Comparison of ENCODE assay signal across 12 cellular contexts in genomic region chr1:212638419-212639151, GRCh38. TPM values are rescaled to one million over a fixed set of nuclear protein-coding genes. Genes with fewer than 3 reads are reported as not detected.
A peak's percentile ranks its signal among the peaks of the same experiment; 100 is the strongest.
DNase-seq lines count a peak whose midpoint lies in the region; ATAC-seq and TF ChIP-seq lines count a peak whose summit lies in the region.
"Had no signal": no experiment of that assay in that cellular context is flagged by ENCODE, and none has a peak within 500 bp of the region (broad histone marks: within the 10 kb centered on the region; RNA-seq: fewer than 3 reads in every experiment).

No MANE protein-coding gene starts in this region.

- H3K4me3 ChIP-seq in fibroblast of villous mesenchyme (ENCODE audit: low read depth, low read length) (peak overlapping the region; percentile 26), psoas muscle (peak overlapping the region; percentile 44)
- H3K4me3 ChIP-seq: pancreas had no signal

- 28 to 41% (median 36%) methylated on average over 4 of the region's 4 CpGs for WGBS in psoas muscle, 3 donors

- H3K36me3 Mint-ChIP-seq in CD14-positive monocyte (peaks cover 0 to 3% of the 10 kb centered on the region in 2 donors), T-cell (no peaks in the 10 kb centered on the region)

- no peaks in the 10 kb centered on the region for H3K9me3 ChIP-seq in psoas muscle
- H3K9me3 ChIP-seq: pancreas had no signal

- H3K4me3 Mint-ChIP-seq in CD14-positive monocyte (no peak overlapping the region), T-cell (no peak overlapping the region)
- H3K4me3 Mint-ChIP-seq: activated B cell treated with CpG ODN at 0.5 μM for 24 hours; activated T-helper 1 cell treated with anti-CD3 and anti-CD28 coated beads, Interleukin-12 subunit alpha, Interleukin-12 subunit beta, Interleukin-2, Interleukin-4 antibody, amounts not matched to agents 30 ng/mL and 10 ng/mL and 1 ng/mL, durations not matched to agents 14 hours and 24 hours and 36 hours had no signal

- peaks cover 4 to 17% (median 8%) of the 10 kb centered on the region in 7 donors for H3K9me3 Mint-ChIP-seq in CD14-positive monocyte
- peaks cover 0 to 9% (median 3%) of the 10 kb centered on the region in 3 donors for H3K9me3 Mint-ChIP-seq in T-cell

- H3K27ac Mint-ChIP-seq in CD14-positive monocyte (peak overlapping the region in 4 of 7 donors; percentile 68 to 89 (median 86)), T-cell (no peak overlapping the region)
- H3K27ac Mint-ChIP-seq: activated B cell treated with CpG ODN at 0.5 μM for 24 hours; activated T-helper 1 cell treated with anti-CD3 and anti-CD28 coated beads, Interleukin-12 subunit alpha, Interleukin-12 subunit beta, Interleukin-2, Interleukin-4 antibody, amounts not matched to agents 30 ng/mL and 10 ng/mL and 1 ng/mL, durations not matched to agents 14 hours and 24 hours and 36 hours had no signal

- H3K27me3 Mint-ChIP-seq in CD14-positive monocyte (ENCODE audit: low read depth in 3 of 3) (peaks cover 0 to 2% (median 1%) of the 10 kb centered on the region in 3 donors), T-cell (peaks cover 5 to 22% of the 10 kb centered on the region in 2 donors)

- peak overlapping the region; percentile 68 for H3K27ac ChIP-seq in psoas muscle

- POLR2A ChIA-PET in T-cell (lab: Charles Lee): no interaction called here

- CTCF ChIA-PET in T-cell (lab: Charles Lee): no interaction called here

- peaks cover 51% of the 10 kb centered on the region for H3K4me1 Mint-ChIP-seq in CD14-positive monocyte
- peaks cover 31 to 38% (median 33%) of the 10 kb centered on the region in 3 donors for H3K4me1 Mint-ChIP-seq in T-cell

- ATAC-seq in psoas muscle (peak in 2 of 4 donors; percentile 28 to 38), HG03565 (IDR thresholded peaks at IDR 0.05; ENCODE audit: unreplicated experiment) (no peak), T-cell (replicated peaks in 1 of 4) (no peak), GM21619 (IDR thresholded peaks at IDR 0.05; ENCODE audit: unreplicated experiment) (no peak)
- ATAC-seq: pancreas had no signal

- TF ChIP-seq CTCF in CD14-positive monocyte (IDR thresholded peaks at IDR 0.05) (no peak), fibroblast of villous mesenchyme (IDR thresholded peaks at IDR 0.05; ENCODE audit: insufficient read depth, low read depth, low read length) (no peak), psoas muscle (IDR thresholded peaks at IDR 0.05) (no peak)

- H3K4me1 ChIP-seq in psoas muscle: peaks cover 4% of the 10 kb centered on the region
- H3K4me1 ChIP-seq: pancreas had no signal

- intact Hi-C loops in CD14-positive monocyte (cut with micrococcal nuclease) (no loop called here), psoas muscle (cut with DNase I) (no loop called here)

- H3K36me3 ChIP-seq in psoas muscle (ENCODE audit: insufficient read depth in 1 of 2, low read depth in 1 of 2): no peaks in the 10 kb centered on the region
- H3K36me3 ChIP-seq: pancreas had no signal

- DNase-seq in CD14-positive monocyte (ENCODE audit: low spot score): no peak
- peak; percentile 30 for DNase-seq in SK-N-DZ (ENCODE audit: low spot score)
- DNase-seq in fibroblast of villous mesenchyme (ENCODE audit: low read depth): peak; percentile 69
- DNase-seq in psoas muscle: no peak
- DNase-seq in NCI-H187 treated with DMSO at 0.1 percent for 48 hours (lab: John Stamatoyannopoulos, UW): no peak
- DNase-seq in T-cell: no peak
- DNase-seq: activated B cell treated with CpG ODN at 0.5 μM for 24 hours, GOT3, pancreas had no signal

- peaks cover 0 to 7% (median 1%) of the 10 kb centered on the region in 3 donors for H3K27me3 ChIP-seq in psoas muscle (ENCODE audit: insufficient read depth in 3 of 3, low read length in 2 of 3)
- H3K27me3 ChIP-seq: pancreas had no signal

RNA-seq across cellular contexts. Expression of gene ATF3, which starts 30.0 kb away (rescaled TPM):
- 10 to 100 TPM; 10.4 to 13.3 TPM for polyA plus RNA-seq in CD14-positive monocyte
- 4.0 and 5.2 TPM in 2 replicates for polyA plus RNA-seq in SK-N-DZ (2014; cell fraction: cytosol; rRNA removed)
- polyA plus RNA-seq in SK-N-DZ (2014; cell fraction: nucleus; rRNA removed): 1.6 and 3.4 TPM in 2 replicates
- 12.9 and 20.3 TPM in 2 replicates for total RNA-seq in fibroblast of villous mesenchyme
- total RNA-seq in psoas muscle: 10 to 100 TPM; 13.5 to 51.3 (median 26.3) TPM
- 10 to 100 TPM in 2 of 3 donors, 1 to 10 TPM in 1; 6.6 to 29.2 (median 10.1) TPM for polyA plus RNA-seq in psoas muscle
- total RNA-seq in T-cell: 10 to 100 TPM in 2 of 5 donors, 1 to 10 TPM in 3; 1.5 to 20.1 (median 3.1) TPM

Comparison
In these comparisons a context has a peak if more than half of its experiments do, and no peak if none do; other contexts are left out.
1. DNase-seq: peak in SK-N-DZ (single experiment) and fibroblast of villous mesenchyme (single experiment); none in CD14-positive monocyte (single experiment), psoas muscle (0 of 2), NCI-H187 treated with DMSO at 0.1 percent for 48 hours (single experiment) and T-cell (0 of 34).
2. H3K27ac Mint-ChIP-seq: peak in CD14-positive monocyte (4 of 7); none in T-cell (0 of 2).